Comparison of ENCODE assay signal across 1 cellular context in genomic region chr12:105705235-105705634, GRCh38.
TF ChIP-seq lines count a peak whose summit lies in the region.

No MANE protein-coding gene starts in this region.

TF ChIP-seq in IMR-90, 13 proteins besides CTCF, POLR2A, EP300 and RAD21 (continued from another document):
- TF ChIP-seq USF2 (IDR thresholded peaks at IDR 0.05; ENCODE audit: low read depth, low read length) (no peak), CHD1 (IDR thresholded peaks at IDR 0.05; ENCODE audit: low read depth, low read length) (no peak), RFX5 (IDR thresholded peaks at IDR 0.05; ENCODE audit: low read depth, low read length) (no peak), ELK1 (IDR thresholded peaks at IDR 0.05; ENCODE audit: borderline replicate concordance, low read depth, low read length) (no peak), NFE2L2 (IDR thresholded peaks at IDR 0.05; ENCODE audit: low read depth, low read length) (no peak), MAFK (IDR thresholded peaks at IDR 0.05; ENCODE audit: low read depth, low read length) (no peak), MXI1 (IDR thresholded peaks at IDR 0.05; ENCODE audit: borderline replicate concordance, low read depth, low read length) (no peak), RCOR1 (IDR thresholded peaks at IDR 0.05; ENCODE audit: insufficient replicate concordance, low read length) (no peak), MAZ (IDR thresholded peaks at IDR 0.05; ENCODE audit: borderline replicate concordance, low read depth, low read length) (no peak), BHLHE40 (IDR thresholded peaks at IDR 0.05; ENCODE audit: low read depth, low read length) (no peak), FOS (IDR thresholded peaks at IDR 0.05; ENCODE audit: low read depth, low read length) (no peak)
